20 cellular contexts compared by ENCODE assay signal in the genomic region with DNA sequence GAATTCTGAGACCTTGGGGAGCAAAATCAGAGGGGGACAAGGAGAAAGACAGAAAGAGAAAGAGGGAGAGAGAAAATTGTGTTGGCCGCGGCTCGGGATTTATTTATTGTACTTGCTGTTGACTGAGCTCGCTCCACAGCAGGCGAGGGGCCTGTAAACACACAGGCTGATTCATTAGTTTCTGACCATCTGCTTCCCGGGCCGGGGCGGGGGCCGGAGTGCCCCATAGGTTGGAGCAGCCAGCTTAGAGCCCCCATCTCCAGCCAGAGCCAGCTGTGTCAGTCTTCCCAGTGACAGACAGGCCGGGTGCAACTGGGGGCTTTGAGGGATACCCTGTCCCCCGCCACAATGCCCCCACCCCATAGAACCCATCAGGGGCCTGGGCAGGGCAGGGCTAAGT. TPM values are rescaled to one million over a fixed set of nuclear protein-coding genes. Genes with fewer than 3 reads are reported as not detected.
DNase-seq lines count a peak whose midpoint lies in the region; ATAC-seq and TF ChIP-seq lines count a peak whose summit lies in the region.
"Had no signal": no experiment of that assay in that cellular context is flagged by ENCODE, and none has a peak within 500 bp of the region (broad histone marks: within the 10 kb centered on the region; RNA-seq: fewer than 3 reads in every experiment).

No MANE protein-coding gene starts in this region.

- H3K4me1 Mint-ChIP-seq in HFFc6 (ENCODE audit: low read depth), result no peaks in the 10 kb centered on the region
- H3K4me1 Mint-ChIP-seq: natural killer cell had no signal

- H3K27ac ChIP-seq in caudate nucleus (ENCODE audit: low read depth, low read length), result peak overlapping the region; percentile 96
- H3K27ac ChIP-seq: colonic mucosa, epithelial cell of prostate, lower lobe of right lung, PC-9 had no signal

- H3K9me3 Mint-ChIP-seq in HFFc6, result no peaks in the 10 kb centered on the region
- H3K9me3 Mint-ChIP-seq: CD4-positive, alpha-beta T cell; natural killer cell had no signal

- DNase-seq in NCI-H748 (lab: John Stamatoyannopoulos, UW; ENCODE audit: unreplicated experiment) (peak; percentile 13), NCI-H748 treated with DMSO at 0.1 percent for 48 hours (lab: John Stamatoyannopoulos, UW) (no peak), caudate nucleus (lab: John Stamatoyannopoulos, UW) (peak in 56 of 61 donors; percentile 11 to 90 (median 69)), left kidney (ENCODE audit: low read depth, low spot score) (peak; percentile 34), CD1c-positive myeloid dendritic cell (ENCODE audit: extremely low spot score) (no peak), HFFc6 (no peak)
- DNase-seq: activated gamma-delta T cell treated with Interleukin-2 at 50 U/mL for 16 hours; aorta; CD4-positive, alpha-beta T cell; colonic mucosa; Kasumi-1; lower lobe of right lung; natural killer cell; NCI-H1105 treated with DMSO at 0.1 percent for 48 hours; PC-9; stimulated activated naive CD4-positive, alpha-beta T cell; T1000 had no signal

- H3K27me3 Mint-ChIP-seq in HFFc6 (ENCODE audit: insufficient read depth), result peaks cover 36% of the 10 kb centered on the region

- H3K4me3 Mint-ChIP-seq in HFFc6, result no peak overlapping the region
- H3K4me3 Mint-ChIP-seq: CD4-positive, alpha-beta T cell; natural killer cell had no signal

- no peak overlapping the region for H3K27ac Mint-ChIP-seq in HFFc6
- H3K27ac Mint-ChIP-seq: CD4-positive, alpha-beta T cell; natural killer cell had no signal

- TF ChIP-seq CTCF in HFFc6 (IDR thresholded peaks at IDR 0.05), result no peak

- no peak for ATAC-seq in GM21825 (IDR thresholded peaks at IDR 0.05; ENCODE audit: unreplicated experiment)
- ATAC-seq in HG03159 (IDR thresholded peaks at IDR 0.05; ENCODE audit: unreplicated experiment), result no peak
- ATAC-seq: lower lobe of right lung, natural killer cell had no signal

- H3K36me3 Mint-ChIP-seq in HFFc6 (ENCODE audit: low read depth), result no peaks in the 10 kb centered on the region
- H3K36me3 Mint-ChIP-seq: natural killer cell had no signal

RNA-seq across cellular contexts. Expression of gene NTNG2, which starts 30.9 kb away (rescaled TPM):
- under 1 TPM; 0.41 to 0.82 (median 0.51) TPM for total RNA-seq in HFFc6 (2021; fragmentation: NEBNext Ultra II Directional; extraction: Animal tissue kit (Norgen Biotek cat#: 25700))
- total RNA-seq: PC-9 had no signal

Comparison
In these comparisons a context has a peak if more than half of its experiments do, and no peak if none do; other contexts are left out.
1. DNase-seq: peak in NCI-H748 (single experiment), caudate nucleus (56 of 61) and left kidney (single experiment); none in NCI-H748 treated with DMSO at 0.1 percent for 48 hours (single experiment), CD1c-positive myeloid dendritic cell (single experiment) and HFFc6 (single experiment).